Comparison of ENCODE assay signal across 7 cellular contexts in genomic region chr3:49804141-49805041, GRCh38. TPM values are rescaled to one million over a fixed set of nuclear protein-coding genes. Genes with fewer than 3 reads are reported as not detected.
DNase-seq lines count a peak whose midpoint lies in the region; ATAC-seq, FAIRE-seq and TF ChIP-seq lines count a peak whose summit lies in the region.
"Had no signal": no experiment of that assay in that cellular context is flagged by ENCODE, and none has a peak within 500 bp of the region (broad histone marks: within the 10 kb centered on the region; RNA-seq: fewer than 3 reads in every experiment).

No MANE protein-coding gene starts in this region.

- DNase-seq in GM18507 (ENCODE audit: extremely low spot score, insufficient read length, low read depth) = no peak
- DNase-seq in ascending aorta (ENCODE audit: low spot score in 2 of 2) = no peak
- no peak for DNase-seq in naive thymus-derived CD4-positive, alpha-beta T cell
- no peak for DNase-seq in H4 (ENCODE audit: low spot score)

- H3K27ac ChIP-seq in ascending aorta = peak overlapping the region; percentile 98
- H3K27ac ChIP-seq in naive thymus-derived CD4-positive, alpha-beta T cell (ENCODE audit: low read depth, low read length) = peak overlapping the region; percentile 84

- peak overlapping the region; percentile 84 to 86 for H3K4me3 ChIP-seq in ascending aorta
- no peak overlapping the region for H3K4me3 ChIP-seq in naive thymus-derived CD4-positive, alpha-beta T cell (ENCODE audit: low read length)

- peaks cover 32 to 57% (median 50%) of the 10 kb centered on the region in 7 donors for H3K4me1 Mint-ChIP-seq in naive thymus-derived CD4-positive, alpha-beta T cell

- H3K4me1 ChIP-seq in ascending aorta = peaks cover 22 to 40% of the 10 kb centered on the region in 2 donors
- peaks cover 11 to 46% of the 10 kb centered on the region in 2 donors for H3K4me1 ChIP-seq in naive thymus-derived CD4-positive, alpha-beta T cell (ENCODE audit: control insufficient read depth in 2 of 2, insufficient read depth in 2 of 2, low read length in 2 of 2)

- no peaks in the 10 kb centered on the region for H3K9me3 ChIP-seq in ascending aorta
- H3K9me3 ChIP-seq in naive thymus-derived CD4-positive, alpha-beta T cell (ENCODE audit: control insufficient read depth in 2 of 3, low read length in 3 of 3) = no peaks in the 10 kb centered on the region

- peaks cover 0 to 17% (median 0%) of the 10 kb centered on the region in 5 donors for H3K27me3 Mint-ChIP-seq in naive thymus-derived CD4-positive, alpha-beta T cell

- intact Hi-C loops in ascending aorta (cut with DNase I) = loop anchor here (5.0 kb wide), 1 partner anchor 283 kb away; the partner anchor contains the start of gene RBM5
- intact Hi-C loops in naive thymus-derived CD4-positive, alpha-beta T cell (cut with micrococcal nuclease) = loop anchor here (5.0 to 10.0 kb wide), 2 partner anchors 423 to 490 kb away; partner anchors contain the start of genes HYAL3 (in 1 of the 2), IFRD2 (in 1 of the 2) and NAA80 (in 1 of the 2)

- no peak for ATAC-seq in naive thymus-derived CD4-positive, alpha-beta T cell
- ATAC-seq in HG02884 (IDR thresholded peaks at IDR 0.05; ENCODE audit: unreplicated experiment) (no peak), GM21423 (IDR thresholded peaks at IDR 0.05; ENCODE audit: unreplicated experiment) (no peak)

- peak overlapping the region in 7 of 9 donors; percentile 74 to 96 (median 87) for H3K27ac Mint-ChIP-seq in naive thymus-derived CD4-positive, alpha-beta T cell

- peak; percentile 33 for FAIRE-seq in GM18507 (lab: Jason Lieb, UNC)
- FAIRE-seq: colon had no signal

- H3K9me3 Mint-ChIP-seq in naive thymus-derived CD4-positive, alpha-beta T cell = peaks cover 0 to 2% (median 0%) of the 10 kb centered on the region in 11 donors

- POLR2A ChIA-PET in naive thymus-derived CD4-positive, alpha-beta T cell (lab: Charles Lee) = interaction anchor here (1.3 to 6.1 kb wide), 7 partner anchors 11 to 81 kb away, joined by 3 to 87 read pairs (median 12); partner anchors contain the start of genes GMPPB, IP6K1 and UBA7

- H3K36me3 Mint-ChIP-seq in naive thymus-derived CD4-positive, alpha-beta T cell = peaks cover 0 to 10% (median 0%) of the 10 kb centered on the region in 5 donors

- peaks cover 4 to 6% of the 10 kb centered on the region in 2 donors for H3K36me3 ChIP-seq in ascending aorta
- peaks cover 0 to 18% (median 0%) of the 10 kb centered on the region in 3 experiments for H3K36me3 ChIP-seq in naive thymus-derived CD4-positive, alpha-beta T cell (ENCODE audit: control insufficient read depth in 2 of 3, insufficient read depth in 3 of 3, low read length in 3 of 3)

- H3K27me3 ChIP-seq in ascending aorta = no peaks in the 10 kb centered on the region
- no peaks in the 10 kb centered on the region for H3K27me3 ChIP-seq in naive thymus-derived CD4-positive, alpha-beta T cell (ENCODE audit: control insufficient read depth in 2 of 2, insufficient read depth in 2 of 2, low read length in 2 of 2)

- TF ChIP-seq CTCF in ascending aorta (IDR thresholded peaks at IDR 0.05) = no peak

- H3K4me3 Mint-ChIP-seq in naive thymus-derived CD4-positive, alpha-beta T cell = peak overlapping the region; percentile 76 to 95 (median 86)

- CTCF ChIA-PET in naive thymus-derived CD4-positive, alpha-beta T cell (lab: Charles Lee) = interaction anchor here (0.6 to 12.8 kb wide), 6 partner anchors 9 to 682 kb away, joined by 3 to 181 read pairs (median 5); partner anchors contain the start of gene UBA7

RNA-seq across cellular contexts. Expression of gene INKA1, which starts 1.3 kb away (rescaled TPM):
- not detected for total RNA-seq in ascending aorta
- 1 to 10 TPM in 3 of 5 experiments, under 1 TPM in 2; 0.65 to 2.2 (median 1.8) TPM for total RNA-seq in naive thymus-derived CD4-positive, alpha-beta T cell
- 1 to 10 TPM in 1 of 2 donors, under 1 TPM in 1; 0.69 to 1.6 TPM for polyA plus RNA-seq in naive thymus-derived CD4-positive, alpha-beta T cell
- total RNA-seq in H4 (2014; rRNA removed; shearing (Covaris generic)) = 0.68 and 2.1 TPM in 2 replicates

RNA-seq across cellular contexts. Expression of gene CDHR4, which starts 4.7 kb away (rescaled TPM):
- total RNA-seq in ascending aorta = not detected
- under 1 TPM in 3 of 5 experiments, not detected in 2; 0.29 to 0.62 (median 0.44) TPM for total RNA-seq in naive thymus-derived CD4-positive, alpha-beta T cell
- not detected for polyA plus RNA-seq in naive thymus-derived CD4-positive, alpha-beta T cell
- not detected in 2 replicates for total RNA-seq in H4 (2014; rRNA removed; shearing (Covaris generic))

RNA-seq across cellular contexts. Expression of gene UBA7, which starts 9.4 kb away (rescaled TPM):
- total RNA-seq in ascending aorta = 56.1 TPM
- total RNA-seq in naive thymus-derived CD4-positive, alpha-beta T cell = 100 to 1,000 TPM; 273 to 318 (median 287) TPM
- 10 to 100 TPM; 31.6 to 48.4 TPM for polyA plus RNA-seq in naive thymus-derived CD4-positive, alpha-beta T cell
- 10.4 and 13.2 TPM in 2 replicates for total RNA-seq in H4 (2014; rRNA removed; shearing (Covaris generic))

RNA-seq across cellular contexts. Expression of gene IP6K1, which starts 18.0 kb away (rescaled TPM):
- total RNA-seq in ascending aorta = 33.8 TPM
- 10 to 100 TPM; 41.8 to 57.0 (median 47.3) TPM for total RNA-seq in naive thymus-derived CD4-positive, alpha-beta T cell
- 10 to 100 TPM; 18.4 to 36.3 TPM for polyA plus RNA-seq in naive thymus-derived CD4-positive, alpha-beta T cell
- total RNA-seq in H4 (2014; rRNA removed; shearing (Covaris generic)) = 13.0 and 18.0 TPM in 2 replicates

RNA-seq across cellular contexts. Expression of gene TRAIP, which starts 52.0 kb away (rescaled TPM):
- not detected for total RNA-seq in ascending aorta
- 10 to 100 TPM in 1 of 5 experiments, 1 to 10 TPM in 4; 4.1 to 22.5 (median 5.7) TPM for total RNA-seq in naive thymus-derived CD4-positive, alpha-beta T cell
- 1 to 10 TPM; 2.7 to 3.8 TPM for polyA plus RNA-seq in naive thymus-derived CD4-positive, alpha-beta T cell
- 4.4 and 5.7 TPM in 2 replicates for total RNA-seq in H4 (2014; rRNA removed; shearing (Covaris generic))
